1 cellular context compared by ENCODE assay signal in the genomic region with DNA sequence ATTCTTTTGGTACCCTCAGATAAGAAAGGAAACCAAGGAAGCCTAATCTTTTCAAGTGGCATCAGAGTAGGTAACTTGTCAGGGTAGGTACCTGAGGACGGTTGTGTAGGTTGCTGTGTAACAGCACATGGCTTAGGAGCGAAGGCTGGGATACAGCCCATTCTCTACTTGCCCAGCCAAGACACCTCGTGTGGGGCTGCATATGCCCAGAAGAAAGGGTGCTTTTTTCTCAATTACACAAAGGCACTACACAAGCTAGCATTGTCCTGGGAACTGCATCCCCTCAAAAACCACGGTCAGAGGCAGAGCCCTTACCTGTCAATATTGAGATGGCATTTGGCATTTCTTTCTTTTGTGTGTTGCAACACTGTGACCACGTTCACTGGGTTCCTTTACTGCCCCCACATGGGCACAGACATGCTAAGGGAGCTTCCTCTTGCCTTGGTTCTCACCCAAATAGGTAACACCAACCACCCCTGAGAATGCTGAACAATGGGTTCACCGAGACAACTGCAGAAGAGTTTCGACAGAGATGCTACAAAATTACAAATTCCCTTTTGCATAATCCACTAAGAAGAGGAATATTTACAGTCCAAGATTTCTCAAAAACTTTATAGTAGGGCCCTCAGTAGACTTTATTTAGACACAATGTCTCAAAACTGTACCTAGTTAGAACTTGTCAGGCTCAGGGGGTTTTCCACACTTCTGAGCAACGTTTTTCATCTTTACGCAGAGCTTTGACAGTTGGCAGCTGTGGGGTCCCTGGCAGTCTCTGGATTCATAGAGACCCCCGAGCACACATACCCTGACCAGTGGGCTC.
TF ChIP-seq lines count a peak whose summit lies in the region.

No MANE protein-coding gene starts in this region.

TF ChIP-seq in SK-N-SH, 30 proteins besides CTCF, POLR2A, EP300 and RAD21 (continued from another document):
- TF ChIP-seq POLR2AphosphoS5 (IDR thresholded peaks at IDR 0.05; ENCODE audit: low read depth, low read length) (no peak), RCOR1 (IDR thresholded peaks at IDR 0.05; ENCODE audit: low read length) (no peak), NRF1 (IDR thresholded peaks at IDR 0.05; ENCODE audit: low read depth, low read length) (no peak), FOXJ3 (CRISPR knock-in tag; IDR thresholded peaks at IDR 0.05) (no peak), JUND (IDR thresholded peaks at IDR 0.05) (no peak), CHD2 (IDR thresholded peaks at IDR 0.05; ENCODE audit: low read length, partially characterized antibody) (no peak)
- TF ChIP-seq, protein P1, sequence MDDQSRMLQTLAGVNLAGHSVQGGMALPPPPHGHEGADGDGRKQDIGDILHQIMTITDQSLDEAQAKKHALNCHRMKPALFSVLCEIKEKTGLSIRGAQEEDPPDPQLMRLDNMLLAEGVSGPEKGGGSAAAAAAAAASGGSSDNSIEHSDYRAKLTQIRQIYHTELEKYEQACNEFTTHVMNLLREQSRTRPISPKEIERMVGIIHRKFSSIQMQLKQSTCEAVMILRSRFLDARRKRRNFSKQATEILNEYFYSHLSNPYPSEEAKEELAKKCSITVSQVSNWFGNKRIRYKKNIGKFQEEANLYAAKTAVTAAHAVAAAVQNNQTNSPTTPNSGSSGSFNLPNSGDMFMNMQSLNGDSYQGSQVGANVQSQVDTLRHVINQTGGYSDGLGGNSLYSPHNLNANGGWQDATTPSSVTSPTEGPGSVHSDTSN (IDR thresholded peaks at IDR 0.05), result no peak
- TF ChIP-seq, protein P2, sequence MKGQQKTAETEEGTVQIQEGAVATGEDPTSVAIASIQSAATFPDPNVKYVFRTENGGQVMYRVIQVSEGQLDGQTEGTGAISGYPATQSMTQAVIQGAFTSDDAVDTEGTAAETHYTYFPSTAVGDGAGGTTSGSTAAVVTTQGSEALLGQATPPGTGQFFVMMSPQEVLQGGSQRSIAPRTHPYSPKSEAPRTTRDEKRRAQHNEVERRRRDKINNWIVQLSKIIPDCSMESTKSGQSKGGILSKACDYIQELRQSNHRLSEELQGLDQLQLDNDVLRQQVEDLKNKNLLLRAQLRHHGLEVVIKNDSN (IDR thresholded peaks at IDR 0.05; ENCODE audit: borderline replicate concordance, low read depth), result no peak
